8 cellular contexts compared by ENCODE assay signal in genomic region chr20:59005523-59006166, GRCh38.
A peak's percentile ranks its signal among the peaks of the same experiment; 100 is the strongest.
DNase-seq lines count a peak whose midpoint lies in the region; TF ChIP-seq lines count a peak whose summit lies in the region.

No MANE protein-coding gene starts in this region.

- peak overlapping the region; percentile 98 for H3K4me3 Mint-ChIP-seq in dendritic cell treated with granulocyte-macrophage colony-stimulating factor and Interleukin-4, amounts not matched to agents 40 ng/mL and 50 ng/mL, for 4 days
- H3K4me3 Mint-ChIP-seq in nephron progenitor cell, result peak overlapping the region; percentile 74

- H3K4me1 ChIP-seq in Loucy (ENCODE audit: insufficient read depth, low read length, poor library complexity, severe bottlenecking), result peaks cover 13% of the 10 kb centered on the region

- intact Hi-C loops in dendritic cell treated with granulocyte-macrophage colony-stimulating factor and Interleukin-4, amounts not matched to agents 40 ng/mL and 50 ng/mL, for 4 days (cut with micrococcal nuclease), result loop anchor here (1.0 kb wide), 1 partner anchor 27 kb away; the partner anchor contains the start of gene ATP5F1E

- H3K79me2 ChIP-seq in Loucy (ENCODE audit: insufficient read depth, low read length), result no peaks in the 10 kb centered on the region

- TF ChIP-seq CTCF in C4-2B (conservative IDR thresholded peaks at IDR 0.05) (no peak), Loucy (conservative IDR thresholded peaks at IDR 0.05; ENCODE audit: low read length) (no peak), nephron progenitor cell (IDR thresholded peaks at IDR 0.05) (no peak)

- no peaks in the 10 kb centered on the region for H3K9me3 Mint-ChIP-seq in dendritic cell treated with granulocyte-macrophage colony-stimulating factor and Interleukin-4, amounts not matched to agents 40 ng/mL and 50 ng/mL, for 4 days
- no peaks in the 10 kb centered on the region for H3K9me3 Mint-ChIP-seq in nephron progenitor cell

- H3K27ac Mint-ChIP-seq in dendritic cell treated with granulocyte-macrophage colony-stimulating factor and Interleukin-4, amounts not matched to agents 40 ng/mL and 50 ng/mL, for 4 days, result peak overlapping the region; percentile 90
- no peak overlapping the region for H3K27ac Mint-ChIP-seq in nephron progenitor cell

- DNase-seq in nephron progenitor cell, result no peak
- no peak for DNase-seq in NCI-H1694 treated with DMSO at 0.1 percent for 48 hours (lab: John Stamatoyannopoulos, UW)
- DNase-seq in stimulated activated CD8-positive, alpha-beta memory T cell treated with anti-CD3 and anti-CD28 coated beads, Interleukin-4, amount 100 ng/mL, for 48 hours, result no peak
- no peak for DNase-seq in stimulated activated CD4-positive, alpha-beta T cell treated with anti-CD3 and anti-CD28 coated beads, Interleukin-2, amount 100 ng/mL, for 24 hours
- DNase-seq in SW480 (ENCODE audit: low spot score), result no peak

- no peaks in the 10 kb centered on the region for H3K9me3 ChIP-seq in Loucy (ENCODE audit: insufficient read depth, low read depth, low read length)

- H3K27me3 ChIP-seq in Loucy (ENCODE audit: insufficient read depth, low read length, poor library complexity, severe bottlenecking), result no peaks in the 10 kb centered on the region

- peaks cover 66% of the 10 kb centered on the region for H3K36me3 Mint-ChIP-seq in dendritic cell treated with granulocyte-macrophage colony-stimulating factor and Interleukin-4, amounts not matched to agents 40 ng/mL and 50 ng/mL, for 4 days (ENCODE audit: low read depth)
- peaks cover 1% of the 10 kb centered on the region for H3K36me3 Mint-ChIP-seq in nephron progenitor cell (ENCODE audit: low read depth)

- no peaks in the 10 kb centered on the region for H4K20me1 ChIP-seq in Loucy (ENCODE audit: insufficient read depth, low read length, poor library complexity, severe bottlenecking)

- no peaks in the 10 kb centered on the region for H3K9me2 ChIP-seq in Loucy (replicated peaks; ENCODE audit: low read depth, low read length)

- H3K4me3 ChIP-seq in Loucy (ENCODE audit: low read length, poor library complexity, severe bottlenecking), result no peak overlapping the region

- peaks cover 80% of the 10 kb centered on the region for H3K4me1 Mint-ChIP-seq in dendritic cell treated with granulocyte-macrophage colony-stimulating factor and Interleukin-4, amounts not matched to agents 40 ng/mL and 50 ng/mL, for 4 days (ENCODE audit: low read depth)
- H3K4me1 Mint-ChIP-seq in nephron progenitor cell, result peaks cover 51% of the 10 kb centered on the region

- peak overlapping the region; percentile 59 for H3K4me2 ChIP-seq in Loucy (ENCODE audit: low read depth, low read length, poor library complexity, severe bottlenecking)

- no peaks in the 10 kb centered on the region for H3F3A ChIP-seq in Loucy (ENCODE audit: low read depth)

- no peak overlapping the region for H3K9ac ChIP-seq in Loucy (ENCODE audit: low read depth, low read length, poor library complexity, severe bottlenecking)

- H3K36me3 ChIP-seq in Loucy (ENCODE audit: insufficient read depth, low read length), result no peaks in the 10 kb centered on the region

- no peak overlapping the region for H2AFZ ChIP-seq in Loucy (ENCODE audit: low read length)

- H3K27me3 Mint-ChIP-seq in dendritic cell treated with granulocyte-macrophage colony-stimulating factor and Interleukin-4, amounts not matched to agents 40 ng/mL and 50 ng/mL, for 4 days, result no peaks in the 10 kb centered on the region
- H3K27me3 Mint-ChIP-seq in nephron progenitor cell (ENCODE audit: low read depth, poor library complexity), result peaks cover 10% of the 10 kb centered on the region

- peak overlapping the region; percentile 84; the same call in 1 of the 2 replicates for H3K27ac ChIP-seq in C4-2B
